In the genomic region with DNA sequence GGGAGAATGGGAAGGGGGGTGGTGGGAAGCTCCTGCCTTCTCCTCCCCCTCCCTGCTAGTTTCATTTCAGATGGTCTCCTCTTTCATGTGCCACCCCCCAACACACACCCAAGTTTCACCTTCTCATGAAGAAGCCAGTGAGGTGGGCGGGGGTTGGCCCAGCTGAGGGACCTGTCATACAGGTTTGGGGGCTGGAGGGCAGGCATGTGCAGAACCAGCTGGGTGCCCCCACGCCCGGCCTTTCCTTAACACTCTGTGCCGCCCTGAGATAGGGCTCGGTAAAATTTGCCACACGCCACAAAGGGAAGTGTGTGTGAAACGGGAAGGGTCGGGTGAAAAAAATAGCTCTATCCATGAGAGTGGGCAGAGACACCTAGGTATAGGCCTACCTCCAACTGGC, we compare ENCODE assay signal across 30 cellular contexts.
"Had no signal": no experiment of that assay in that cellular context is flagged by ENCODE, and none has a peak within 500 bp of the region (broad histone marks: within the 10 kb centered on the region; RNA-seq: fewer than 3 reads in every experiment).

No MANE protein-coding gene starts in this region.

- H3K27ac ChIP-seq: adrenal gland, coronary artery, SK-N-MC had no signal

- H3K4me3 Mint-ChIP-seq: activated CD4-positive, alpha-beta T cell treated with anti-CD3 and anti-CD28 coated beads, Interleukin-2, amount 10 ng/mL, durations not matched to agents 24 days and 14 days; activated naive CD4-positive, alpha-beta T cell treated with anti-CD3 and anti-CD28 coated beads, Interleukin-2, amount 10 ng/mL, durations not matched to agents 7 days and 5 days; activated naive CD8-positive, alpha-beta T cell treated with anti-CD3 and anti-CD28 coated beads, Interleukin-2, amount 10 ng/mL, durations not matched to agents 7 days and 5 days; T-cell; WTC11 had no signal

- H3K9me3 ChIP-seq: adrenal gland had no signal

- H3K4me1 Mint-ChIP-seq: activated CD4-positive, alpha-beta T cell treated with anti-CD3 and anti-CD28 coated beads, Interleukin-2, amount 10 ng/mL, durations not matched to agents 24 days and 14 days; T-cell had no signal

- H3K4me1 ChIP-seq: adrenal gland had no signal

- H3K27me3 ChIP-seq: adrenal gland had no signal

- H3K4me3 ChIP-seq: adrenal gland, coronary artery, SK-N-MC had no signal

- ATAC-seq: Panc1, Right ventricle myocardium inferior, T-cell, WTC11 had no signal

- H3K9me3 Mint-ChIP-seq: activated CD4-positive, alpha-beta T cell treated with anti-CD3 and anti-CD28 coated beads, Interleukin-2, amount 10 ng/mL, durations not matched to agents 24 days and 14 days; activated naive CD4-positive, alpha-beta T cell treated with anti-CD3 and anti-CD28 coated beads, Interleukin-2, amount 10 ng/mL, durations not matched to agents 7 days and 5 days; activated naive CD8-positive, alpha-beta T cell treated with anti-CD3 and anti-CD28 coated beads, Interleukin-2, amount 10 ng/mL, durations not matched to agents 7 days and 5 days; T-cell; WTC11 had no signal

- H3K27ac Mint-ChIP-seq: activated naive CD4-positive, alpha-beta T cell treated with anti-CD3 and anti-CD28 coated beads, Interleukin-2, amount 10 ng/mL, durations not matched to agents 7 days and 5 days; activated naive CD8-positive, alpha-beta T cell treated with anti-CD3 and anti-CD28 coated beads, Interleukin-2, amount 10 ng/mL, durations not matched to agents 7 days and 5 days; WTC11 had no signal

- H3K27me3 Mint-ChIP-seq: activated CD4-positive, alpha-beta T cell treated with anti-CD3 and anti-CD28 coated beads, Interleukin-2, amount 10 ng/mL, durations not matched to agents 24 days and 14 days; activated naive CD4-positive, alpha-beta T cell treated with anti-CD3 and anti-CD28 coated beads, Interleukin-2, amount 10 ng/mL, durations not matched to agents 7 days and 5 days; activated naive CD8-positive, alpha-beta T cell treated with anti-CD3 and anti-CD28 coated beads, Interleukin-2, amount 10 ng/mL, durations not matched to agents 7 days and 5 days; T-cell had no signal

- DNase-seq: activated CD4-positive, alpha-beta T cell treated with anti-CD3 and anti-CD28 coated beads for 1 hour; activated CD4-positive, alpha-beta T cell treated with anti-CD3 and anti-CD28 coated beads, Interleukin-2, amount 10 ng/mL, durations not matched to agents 24 days and 14 days; activated CD4-positive, alpha-beta T cell treated with anti-CD3 and anti-CD28 coated beads, Interleukin-2, amount 50 U/mL, for 48 hours; activated CD8-positive, alpha-beta memory T cell treated with anti-CD3 and anti-CD28 coated beads, Interleukin-2, amount 50 U/mL, for 48 hours; activated gamma-delta T cell; activated naive CD4-positive, alpha-beta T cell treated with anti-CD3 and anti-CD28 coated beads, Interleukin-2, amount 10 ng/mL, durations not matched to agents 7 days and 5 days; activated naive CD8-positive, alpha-beta T cell treated with anti-CD3 and anti-CD28 coated beads, Interleukin-2, amount 10 ng/mL, durations not matched to agents 7 days and 5 days; activated T-cell treated with anti-CD3 and anti-CD28 coated beads, Interleukin-2, amount 50 U/mL, for 1 hour; adrenal gland; anterior cingulate cortex; IMR-90; MM.1S; NCI-H1105; NCI-H1436; NCI-H187; NCI-H2081; NCI-H2171; NCI-H345; NCI-H510A; NCI-H69; NK-92 treated with Interleukin-12 subunit alpha and Interleukin-12 subunit beta, amount 100 ng/mL, for 24 hours; OCI-M1; RPMI8226; T-cell; T-helper 2 cell had no signal
